Comparison of ENCODE assay signal across 8 cellular contexts in genomic region chr19:58475714-58476497, GRCh38. TPM values are rescaled to one million over a fixed set of nuclear protein-coding genes. Genes with fewer than 3 reads are reported as not detected.
DNase-seq lines count a peak whose midpoint lies in the region; ATAC-seq and TF ChIP-seq lines count a peak whose summit lies in the region.

Gene ZNF446 (plus strand): TSS chr19:58476352. CDS start chr19:58477219, 867 bp downstream.

- peak; percentile 34 for TF ChIP-seq EP300 in esophagus muscularis mucosa (IDR thresholded peaks at IDR 0.05)

- H3K4me1 Mint-ChIP-seq in activated T-cell treated with anti-CD3 and anti-CD28 coated beads, Interleukin-2, amount 50 U/mL, for 72 hours (ENCODE audit: low read depth), result peaks cover 33% of the 10 kb centered on the region

- H3K9ac ChIP-seq in KMS-11 (peak within 1 kb of the TSS; percentile 49), muscle layer of colon (ENCODE audit: low read length) (peak within 1 kb of the TSS; percentile 63)

- H3K79me2 ChIP-seq in KMS-11 (ENCODE audit: insufficient read depth, low read depth), result no peaks in the 10 kb centered on the region

- POLR2A ChIA-PET in Panc1 (lab: Charles Lee), result interaction anchor here (0.5 to 1.2 kb wide), 4 partner anchors 10 to 112 kb away, joined by 3 to 7 read pairs (median 4); partner anchors contain the start of gene ZNF584

- in situ Hi-C loops in Panc1 (cut with HindIII; ENCODE audit: low pct_unique_long_range_greater_than_20kb, low sequenced_read_pairs), result no loop called here

- peak; percentile 87 for ATAC-seq in GM21786 (IDR thresholded peaks at IDR 0.05; ENCODE audit: unreplicated experiment)
- peak; percentile 93 for ATAC-seq in Panc1
- ATAC-seq in activated T-cell treated with anti-CD3 and anti-CD28 coated beads, Interleukin-2, amount 50 U/mL, for 72 hours (replicated peaks in 1 of 2), result peak; percentile 89 to 91

- peak within 1 kb of the TSS; percentile 76 for H3K4me2 ChIP-seq in KMS-11

- peaks cover 16% of the 10 kb centered on the region for H3K4me1 ChIP-seq in KMS-11 (ENCODE audit: low read depth, poor library complexity, severe bottlenecking)
- H3K4me1 ChIP-seq in Panc1 (ENCODE audit: control insufficient read depth, insufficient read depth, low read length), result peaks cover 14% of the 10 kb centered on the region
- peaks cover 18 to 29% (median 23%) of the 10 kb centered on the region in 4 donors for H3K4me1 ChIP-seq in esophagus muscularis mucosa
- peaks cover 18% of the 10 kb centered on the region for H3K4me1 ChIP-seq in muscle layer of colon (ENCODE audit: insufficient read depth, low read length)

- H4K20me1 ChIP-seq in KMS-11 (ENCODE audit: insufficient read depth), result no peaks in the 10 kb centered on the region

- DNase-seq in DMS79 treated with DMSO at 0.1 percent for 48 hours (lab: John Stamatoyannopoulos, UW) (peak; percentile 93), Panc1 (ENCODE audit: low read depth, low spot score) (peak; percentile 94), esophagus muscularis mucosa (ENCODE audit: extremely low spot score) (peak; percentile 100)
- DNase-seq in activated T-cell treated with anti-CD3 and anti-CD28 coated beads, Interleukin-2, amount 50 U/mL, for 72 hours, result peak; percentile 95 to 96
- DNase-seq in stimulated activated CD8-positive, alpha-beta memory T cell treated with anti-CD3 and anti-CD28 coated beads, Interleukin-7, amount 100 ng/mL, for 1 hour (ENCODE audit: low read depth in 2 of 2), result peak; percentile 87 to 90

- H3K9me3 ChIP-seq in Panc1 (ENCODE audit: control insufficient read depth, insufficient read depth, low read depth, low read length) (no peaks in the 10 kb centered on the region), esophagus muscularis mucosa (no peaks in the 10 kb centered on the region), muscle layer of colon (ENCODE audit: low read length) (no peaks in the 10 kb centered on the region)

- 0% methylated on average over 37 of the region's 64 CpGs for WGBS in esophagus muscularis mucosa

- peak within 1 kb of the TSS; percentile 92 to 95 for H3K4me3 Mint-ChIP-seq in activated T-cell treated with anti-CD3 and anti-CD28 coated beads, Interleukin-2, amount 50 U/mL, for 72 hours

- H3K27me3 ChIP-seq in KMS-11 (ENCODE audit: insufficient read depth, low read depth) (no peaks in the 10 kb centered on the region), Panc1 (ENCODE audit: control insufficient read depth, insufficient read depth, low read length) (no peaks in the 10 kb centered on the region), esophagus muscularis mucosa (no peaks in the 10 kb centered on the region), muscle layer of colon (ENCODE audit: control insufficient read depth in 1 of 2, insufficient read depth in 2 of 2, low read length in 2 of 2) (no peaks in the 10 kb centered on the region)

- peak; percentile 3 for TF ChIP-seq POLR2A in esophagus muscularis mucosa (IDR thresholded peaks at IDR 0.05; ENCODE audit: low read depth)

- no peaks in the 10 kb centered on the region for H3K27me3 Mint-ChIP-seq in activated T-cell treated with anti-CD3 and anti-CD28 coated beads, Interleukin-2, amount 50 U/mL, for 72 hours (ENCODE audit: low read depth)

- intact Hi-C loops in Panc1 (cut with micrococcal nuclease; ENCODE audit: unreplicated experiment), result no loop called here
- intact Hi-C loops in esophagus muscularis mucosa (cut with DNase I), result no loop called here

- H3K36me3 Mint-ChIP-seq in activated T-cell treated with anti-CD3 and anti-CD28 coated beads, Interleukin-2, amount 50 U/mL, for 72 hours (ENCODE audit: insufficient read depth in 2 of 2), result peaks cover 3% of the 10 kb centered on the region in 2 donors

- H2AFZ ChIP-seq in KMS-11 (ENCODE audit: low read depth), result peak within 1 kb of the TSS; percentile 66

- no peak for TF ChIP-seq CTCF in KMS-11 (conservative IDR thresholded peaks at IDR 0.05; ENCODE audit: low read depth, low read length)
- no peak for TF ChIP-seq CTCF in Panc1 (IDR thresholded peaks at IDR 0.05)
- peak in 1 of 3 experiments; percentile 11 for TF ChIP-seq CTCF in esophagus muscularis mucosa (IDR thresholded peaks at IDR 0.05)

- H3K27ac ChIP-seq in KMS-11 (peak within 1 kb of the TSS; percentile 21), Panc1 (ENCODE audit: low read length) (peak within 1 kb of the TSS; percentile 92), esophagus muscularis mucosa (replicated peaks in 1 of 4) (peak within 1 kb of the TSS; percentile 84 to 96 (median 90)), muscle layer of colon (ENCODE audit: low read depth, low read length) (peak within 1 kb of the TSS; percentile 53)

- CTCF ChIA-PET in Panc1 (lab: Charles Lee), result interaction anchor here (0.6 kb wide), 1 partner anchor 812 kb away, joined by 4 read pairs; no protein-coding TSS in a partner anchor

- no TSS peak for BruUV-seq in Panc1 (replicated peaks; lab: Mats Ljungman, UMichigan)

- H3K4me3 ChIP-seq in KMS-11 (IDR thresholded peaks at IDR 0.05; ENCODE audit: insufficient read depth, low read depth, low read length) (no peak within 1 kb of the TSS), Panc1 (ENCODE audit: low read depth in 2 of 2, low read length in 2 of 2) (peak within 1 kb of the TSS; percentile 76 to 78), esophagus muscularis mucosa (peak within 1 kb of the TSS; percentile 68 to 74 (median 72)), muscle layer of colon (ENCODE audit: low read depth in 1 of 2, low read length in 2 of 2) (peak within 1 kb of the TSS; percentile 39 to 88)

- H3K27ac Mint-ChIP-seq in activated T-cell treated with anti-CD3 and anti-CD28 coated beads, Interleukin-2, amount 50 U/mL, for 72 hours, result peak within 1 kb of the TSS; percentile 94

- H3K36me3 ChIP-seq in KMS-11 (ENCODE audit: insufficient read depth) (peaks cover 5% of the 10 kb centered on the region; the same call in 1 of the 2 replicates), Panc1 (ENCODE audit: control insufficient read depth, insufficient read depth, low read length) (no peaks in the 10 kb centered on the region), esophagus muscularis mucosa (peaks cover 20 to 63% (median 45%) of the 10 kb centered on the region in 4 donors), muscle layer of colon (ENCODE audit: insufficient read depth, low read length) (peaks cover 28% of the 10 kb centered on the region)

- no peaks in the 10 kb centered on the region for H3K9me3 Mint-ChIP-seq in activated T-cell treated with anti-CD3 and anti-CD28 coated beads, Interleukin-2, amount 50 U/mL, for 72 hours

RNA-seq across cellular contexts. Expression of gene ZNF446, which starts in this region (rescaled TPM):
- total RNA-seq in Panc1 (2021; ENCODE audit: unreplicated experiment) (20.7 TPM), esophagus muscularis mucosa (10 to 100 TPM; 13.7 to 20.4 (median 17.0) TPM)
- polyA plus RNA-seq in Panc1 (2012; ENCODE audit: insufficient read length), result 24.4 TPM
- 1 to 10 TPM; 8.5 TPM for total RNA-seq in activated T-cell treated with anti-CD3 and anti-CD28 coated beads, Interleukin-2, amount 50 U/mL, for 72 hours

Comparison
In these comparisons a context has a peak if more than half of its experiments do, and no peak if none do; other contexts are left out.
1. H3K27ac ChIP-seq: peak in every context shown above with its lines; median percentile 92 in Panc1; 90 in esophagus muscularis mucosa; 53 in muscle layer of colon; 21 in KMS-11.